Comparison of ENCODE assay signal across 13 cellular contexts in the genomic region with DNA sequence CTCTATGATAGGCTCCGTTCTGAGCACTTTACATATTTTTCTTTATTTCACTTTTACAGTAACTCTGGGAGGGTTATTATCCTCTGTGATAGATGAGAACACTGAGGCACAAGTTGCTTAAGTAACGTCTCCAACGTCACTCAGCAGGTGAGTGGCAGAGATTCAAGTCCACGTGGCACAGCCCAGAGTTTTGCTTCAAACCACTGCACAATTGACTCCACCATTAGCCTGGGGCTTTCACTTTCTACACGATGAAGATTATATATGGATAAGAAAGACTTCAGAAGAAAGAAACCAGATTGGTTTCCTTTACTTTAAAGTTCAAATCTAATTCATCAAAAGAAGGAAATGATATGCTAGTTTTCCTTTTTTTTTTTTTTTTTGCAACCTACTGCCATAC.
DNase-seq lines count a peak whose midpoint lies in the region; ATAC-seq lines count a peak whose summit lies in the region.
"Had no signal": no experiment of that assay in that cellular context is flagged by ENCODE, and none has a peak within 500 bp of the region (broad histone marks: within the 10 kb centered on the region; RNA-seq: fewer than 3 reads in every experiment).

No MANE protein-coding gene starts in this region.

- peak overlapping the region; percentile 52 for H3K9ac ChIP-seq in adipocyte (ENCODE audit: low read length)

- no peaks in the 10 kb centered on the region for H3K9me3 Mint-ChIP-seq in CD8-positive, alpha-beta memory T cell
- no peaks in the 10 kb centered on the region for H3K9me3 Mint-ChIP-seq in T-cell

- no peak overlapping the region for H3K27ac ChIP-seq in CD8-positive, alpha-beta memory T cell (ENCODE audit: low read depth, low read length)
- H3K27ac ChIP-seq: lower lobe of right lung, Peyer's patch, thoracic aorta had no signal

- peaks cover 12 to 29% of the 10 kb centered on the region in 2 donors for H3K27me3 Mint-ChIP-seq in CD8-positive, alpha-beta memory T cell
- peaks cover 20 to 41% of the 10 kb centered on the region in 2 donors for H3K27me3 Mint-ChIP-seq in T-cell

- peaks cover 10% of the 10 kb centered on the region for H3K4me1 ChIP-seq in CD8-positive, alpha-beta memory T cell (ENCODE audit: insufficient read depth, low read length)
- H3K4me1 ChIP-seq in adipocyte (ENCODE audit: control insufficient read depth, insufficient read depth, low read length): peaks cover 24% of the 10 kb centered on the region
- H3K4me1 ChIP-seq: lower lobe of right lung, Peyer's patch had no signal

- H3K4me3 Mint-ChIP-seq in CD8-positive, alpha-beta memory T cell: peak overlapping the region; percentile 9 to 83 (median 62)
- peak overlapping the region; percentile 22 to 69 (median 52) for H3K4me3 Mint-ChIP-seq in T-cell

- ATAC-seq in T-cell (replicated peaks in 1 of 4) (peak; percentile 58 to 97 (median 63)), left cardiac atrium (no peak)
- ATAC-seq: lower lobe of right lung, right cardiac atrium had no signal

- H3K4me3 ChIP-seq in CD8-positive, alpha-beta memory T cell (ENCODE audit: low read length): peak overlapping the region; percentile 13
- H3K4me3 ChIP-seq in adipocyte (ENCODE audit: low read length): peak overlapping the region; percentile 22
- H3K4me3 ChIP-seq: lower lobe of right lung, Peyer's patch, thoracic aorta had no signal

- H3K27me3 ChIP-seq in CD8-positive, alpha-beta memory T cell (ENCODE audit: insufficient read depth, low read length, poor library complexity, severe bottlenecking): peaks cover 8% of the 10 kb centered on the region
- no peaks in the 10 kb centered on the region for H3K27me3 ChIP-seq in adipocyte (replicated peaks; ENCODE audit: control insufficient read depth, insufficient read depth, low read length)
- H3K27me3 ChIP-seq: Peyer's patch had no signal

- H3K27ac Mint-ChIP-seq in CD8-positive, alpha-beta memory T cell: peak overlapping the region in 4 of 8 donors; percentile 1 to 56 (median 32)
- no peak overlapping the region for H3K27ac Mint-ChIP-seq in T-cell

- peaks cover 0 to 6% (median 0%) of the 10 kb centered on the region in 3 donors for H3K36me3 Mint-ChIP-seq in CD8-positive, alpha-beta memory T cell
- H3K36me3 Mint-ChIP-seq in T-cell: no peaks in the 10 kb centered on the region

- intact Hi-C loops in left cardiac atrium (cut with DNase I): loop anchor here in 1 of 2 donors (5.0 kb wide), 1 partner anchor 380 kb away; no protein-coding TSS in a partner anchor

- peak in 2 of 5 donors; percentile 34 to 45 for DNase-seq in CD8-positive, alpha-beta memory T cell
- DNase-seq in T-cell (peak in 21 of 34 experiments; percentile 10 to 44 (median 18)), adipocyte (ENCODE audit: low read depth) (no peak), NCI-H2029 treated with DMSO at 0.1 percent for 48 hours (lab: John Stamatoyannopoulos, UW) (no peak), islet precursor cell (no peak), left cardiac atrium (no peak), AG20443 (ENCODE audit: low spot score) (no peak)
- peak in 2 of 3 donors; percentile 47 to 65 for DNase-seq in stimulated activated CD4-positive, alpha-beta T cell treated with anti-CD3 and anti-CD28 coated beads, Interleukin-12 subunit alpha, Interleukin-12 subunit beta, amount 100 ng/mL, for 48 hours (ENCODE audit: low read depth in 2 of 3, low spot score in 1 of 3)
- DNase-seq: lower lobe of right lung, NCI-H1930, Peyer's patch, right cardiac atrium had no signal

- H3K36me3 ChIP-seq in CD8-positive, alpha-beta memory T cell (ENCODE audit: insufficient read depth, low read length): no peaks in the 10 kb centered on the region
- H3K36me3 ChIP-seq in adipocyte (ENCODE audit: control insufficient read depth, insufficient read depth, low read length, severe bottlenecking): no peaks in the 10 kb centered on the region
- H3K36me3 ChIP-seq: lower lobe of right lung, Peyer's patch, thoracic aorta had no signal

- H3K4me1 Mint-ChIP-seq in CD8-positive, alpha-beta memory T cell: peaks cover 9 to 17% (median 17%) of the 10 kb centered on the region in 3 donors
- peaks cover 18 to 20% (median 19%) of the 10 kb centered on the region in 3 donors for H3K4me1 Mint-ChIP-seq in T-cell

- POLR2A ChIA-PET in CD8-positive, alpha-beta memory T cell (lab: Charles Lee): no interaction called here
- POLR2A ChIA-PET in T-cell (lab: Charles Lee): no interaction called here

- CTCF ChIA-PET in CD8-positive, alpha-beta memory T cell (lab: Charles Lee): no interaction called here
- CTCF ChIA-PET in T-cell (lab: Charles Lee): no interaction called here

- no peaks in the 10 kb centered on the region for H3K9me3 ChIP-seq in CD8-positive, alpha-beta memory T cell (ENCODE audit: low read length)
- no peaks in the 10 kb centered on the region for H3K9me3 ChIP-seq in adipocyte (ENCODE audit: control insufficient read depth, low read length)
- H3K9me3 ChIP-seq: lower lobe of right lung, Peyer's patch, thoracic aorta had no signal

Comparison
In these comparisons a context has a peak if more than half of its experiments do, and no peak if none do; other contexts are left out.
1. DNase-seq: peak in T-cell (21 of 34) and stimulated activated CD4-positive, alpha-beta T cell treated with anti-CD3 and anti-CD28 coated beads, Interleukin-12 subunit alpha, Interleukin-12 subunit beta, amount 100 ng/mL, for 48 hours (2 of 3); none in adipocyte (single experiment), NCI-H2029 treated with DMSO at 0.1 percent for 48 hours (single experiment), islet precursor cell (single experiment), left cardiac atrium (single experiment) and AG20443 (single experiment).
2. ATAC-seq: peak in T-cell (4 of 4); none in left cardiac atrium (0 of 2).